Comparison of ENCODE assay signal across 1 cellular context in genomic region chr2:85695121-85695520, GRCh38.
TF ChIP-seq lines count a peak whose summit lies in the region.

No MANE protein-coding gene starts in this region.

TF ChIP-seq in H1, 55 proteins besides CTCF, POLR2A, EP300 and RAD21:
- TF ChIP-seq BRCA1 (IDR thresholded peaks at IDR 0.05; ENCODE audit: low read depth, low read length) (no peak), EZH2 (IDR thresholded peaks at IDR 0.05; ENCODE audit: low read depth, low read length, severe bottlenecking) (no peak), CTBP2 (IDR thresholded peaks at IDR 0.05; ENCODE audit: borderline replicate concordance, insufficient read depth, insufficient read length, low read length) (no peak), E2F6 (IDR thresholded peaks at IDR 0.05) (no peak), SP4 (IDR thresholded peaks at IDR 0.05; ENCODE audit: low read length) (no peak), JUND (IDR thresholded peaks at IDR 0.05; ENCODE audit: low read length) (no peak), MAFK (IDR thresholded peaks at IDR 0.05; ENCODE audit: low read depth, low read length) (no peak), CHD7 (IDR thresholded peaks at IDR 0.05; ENCODE audit: insufficient replicate concordance, low read length) (no peak), POU5F1 (IDR thresholded peaks at IDR 0.05; ENCODE audit: low read depth, low read length) (no peak), HDAC6 (IDR thresholded peaks at IDR 0.05; ENCODE audit: low read depth, low read length) (no peak), POLR2AphosphoS5 (IDR thresholded peaks at IDR 0.05; ENCODE audit: low read depth, low read length) (no peak), CHD2 (IDR thresholded peaks at IDR 0.05; ENCODE audit: low read length) (no peak), CREB1 (IDR thresholded peaks at IDR 0.05) (no peak), ASH2L (IDR thresholded peaks at IDR 0.05; ENCODE audit: low read length) (no peak), PHF8 (conservative IDR thresholded peaks at IDR 0.05; ENCODE audit: low read depth, low read length) (no peak), RFX5 (IDR thresholded peaks at IDR 0.05; ENCODE audit: borderline replicate concordance, low read depth, low read length) (no peak), SIRT6 (IDR thresholded peaks at IDR 0.05; ENCODE audit: low read length) (no peak), JUN (IDR thresholded peaks at IDR 0.05; ENCODE audit: low read depth, low read length) (no peak)
